ENCODE assay signal across 1 cellular context in genomic region chr2:217622205-217622621, GRCh38.
TF ChIP-seq lines count a peak whose summit lies in the region.

No MANE protein-coding gene starts in this region.

TF ChIP-seq in HepG2, 621 proteins besides CTCF, POLR2A, EP300 and RAD21 (continued from another document and continues in another):
- TF ChIP-seq ZSCAN21 (CRISPR knock-in tag; IDR thresholded peaks at IDR 0.05; ENCODE audit: borderline replicate concordance) (no peak), RBFOX2 (IDR thresholded peaks at IDR 0.05; ENCODE audit: low read depth, low read length) (no peak), MEIS1 (CRISPR knock-in tag; IDR thresholded peaks at IDR 0.05; ENCODE audit: borderline replicate concordance) (no peak), TAF1 (CRISPR knock-in tag; IDR thresholded peaks at IDR 0.05) (no peak), SNAPC2 (CRISPR knock-in tag; IDR thresholded peaks at IDR 0.05) (no peak), BRF2 (CRISPR knock-in tag; IDR thresholded peaks at IDR 0.05) (no peak), SAP130 (CRISPR knock-in tag; IDR thresholded peaks at IDR 0.05; ENCODE audit: low read depth) (peak; percentile 82), ZNF776 (CRISPR knock-in tag; IDR thresholded peaks at IDR 0.05) (no peak), NCOA1 (CRISPR knock-in tag; IDR thresholded peaks at IDR 0.05) (no peak), SOX6 (IDR thresholded peaks at IDR 0.05) (no peak), SOX6 (CRISPR knock-in tag; IDR thresholded peaks at IDR 0.05) (peak; percentile 91), ZBTB44 (CRISPR knock-in tag; IDR thresholded peaks at IDR 0.05) (no peak), KDM5B (CRISPR knock-in tag; IDR thresholded peaks at IDR 0.05; ENCODE audit: borderline replicate concordance) (no peak), ZNF557 (CRISPR knock-in tag; IDR thresholded peaks at IDR 0.05) (no peak), TRIM24 (CRISPR knock-in tag; IDR thresholded peaks at IDR 0.05) (no peak), CBX5 (CRISPR knock-in tag; IDR thresholded peaks at IDR 0.05; ENCODE audit: borderline replicate concordance) (no peak), SP4 (CRISPR knock-in tag; IDR thresholded peaks at IDR 0.05) (no peak), FOXJ3 (CRISPR knock-in tag; IDR thresholded peaks at IDR 0.05; ENCODE audit: borderline replicate concordance) (peak; percentile 46; the same call in 1 of the 2 replicates), TAF15 (IDR thresholded peaks at IDR 0.05; ENCODE audit: low read depth, low read length, poor library complexity, severe bottlenecking) (no peak), ZNF234 (CRISPR knock-in tag; conservative IDR thresholded peaks at IDR 0.05) (no peak), KDM1A (CRISPR knock-in tag; IDR thresholded peaks at IDR 0.05) (no peak), ZNF83 (CRISPR knock-in tag; IDR thresholded peaks at IDR 0.05; ENCODE audit: borderline replicate concordance) (no peak), DMAP1 (CRISPR knock-in tag; IDR thresholded peaks at IDR 0.05) (no peak), SMAD9 (CRISPR knock-in tag; IDR thresholded peaks at IDR 0.05) (no peak), MTERF4 (CRISPR knock-in tag; IDR thresholded peaks at IDR 0.05) (no peak), REL (CRISPR knock-in tag; conservative IDR thresholded peaks at IDR 0.05) (no peak), ZNF121 (CRISPR knock-in tag; IDR thresholded peaks at IDR 0.05) (no peak), THAP8 (CRISPR knock-in tag; IDR thresholded peaks at IDR 0.05; ENCODE audit: borderline replicate concordance) (no peak), ZNF598 (CRISPR knock-in tag; IDR thresholded peaks at IDR 0.05; ENCODE audit: borderline replicate concordance) (no peak), ZNF615 (CRISPR knock-in tag; IDR thresholded peaks at IDR 0.05; ENCODE audit: borderline replicate concordance) (no peak), SP5 (CRISPR knock-in tag; IDR thresholded peaks at IDR 0.05; ENCODE audit: borderline replicate concordance, low read depth) (no peak), HBP1 (CRISPR knock-in tag; IDR thresholded peaks at IDR 0.05; ENCODE audit: low read depth) (0 out of 2 replicates have a peak, but pooled peaks have one; percentile 26), MZF1 (CRISPR knock-in tag; IDR thresholded peaks at IDR 0.05; ENCODE audit: borderline replicate concordance) (no peak), TBX2 (CRISPR knock-in tag; IDR thresholded peaks at IDR 0.05; ENCODE audit: borderline replicate concordance) (peak; percentile 44; the same call in 1 of the 2 replicates), MYPOP (CRISPR knock-in tag; IDR thresholded peaks at IDR 0.05) (no peak), HDAC1 (CRISPR knock-in tag; IDR thresholded peaks at IDR 0.05) (peak; percentile 64), STAT5B (CRISPR knock-in tag; IDR thresholded peaks at IDR 0.05) (no peak), NAIF1 (CRISPR knock-in tag; IDR thresholded peaks at IDR 0.05; ENCODE audit: borderline replicate concordance) (no peak), ZBTB7B (CRISPR knock-in tag; IDR thresholded peaks at IDR 0.05) (no peak), SCMH1 (CRISPR knock-in tag; IDR thresholded peaks at IDR 0.05; ENCODE audit: borderline replicate concordance) (no peak), ZNF10 (CRISPR knock-in tag; IDR thresholded peaks at IDR 0.05; ENCODE audit: borderline replicate concordance, low read depth) (no peak), ZNF142 (CRISPR knock-in tag; IDR thresholded peaks at IDR 0.05) (no peak), TOPORS (CRISPR knock-in tag; IDR thresholded peaks at IDR 0.05) (no peak), ZNF350 (CRISPR knock-in tag; IDR thresholded peaks at IDR 0.05; ENCODE audit: borderline replicate concordance, low read depth) (no peak; the same call in 1 of the 2 replicates), POLR2G (IDR thresholded peaks at IDR 0.05; ENCODE audit: low read depth, low read length) (no peak), DNMT3B (CRISPR knock-in tag; conservative IDR thresholded peaks at IDR 0.05) (no peak), NFKB2 (CRISPR knock-in tag; IDR thresholded peaks at IDR 0.05; ENCODE audit: borderline replicate concordance) (no peak), HNRNPK (IDR thresholded peaks at IDR 0.05; ENCODE audit: low read depth, low read length, poor library complexity, severe bottlenecking) (no peak), RNF2 (conservative IDR thresholded peaks at IDR 0.05; ENCODE audit: low read depth) (no peak), ZBTB21 (CRISPR knock-in tag; IDR thresholded peaks at IDR 0.05) (0 out of 2 replicates have a peak, but pooled peaks have one; percentile 41), ZSCAN9 (CRISPR knock-in tag; IDR thresholded peaks at IDR 0.05; ENCODE audit: borderline replicate concordance) (no peak), ARHGAP35 (CRISPR knock-in tag; IDR thresholded peaks at IDR 0.05; ENCODE audit: borderline replicate concordance) (no peak; the same call in 1 of the 2 replicates), MTA1 (CRISPR knock-in tag; IDR thresholded peaks at IDR 0.05; ENCODE audit: borderline replicate concordance) (no peak), CCDC6 (CRISPR knock-in tag; IDR thresholded peaks at IDR 0.05) (no peak), ZNF225 (CRISPR knock-in tag; IDR thresholded peaks at IDR 0.05) (no peak), ZNF543 (CRISPR knock-in tag; IDR thresholded peaks at IDR 0.05) (no peak), TFDP1 (CRISPR knock-in tag; IDR thresholded peaks at IDR 0.05; ENCODE audit: borderline replicate concordance) (no peak), ZNF737 (CRISPR knock-in tag; IDR thresholded peaks at IDR 0.05; ENCODE audit: borderline replicate concordance) (no peak)
